ENCODE assay signal across 1 cellular context in the genomic region with DNA sequence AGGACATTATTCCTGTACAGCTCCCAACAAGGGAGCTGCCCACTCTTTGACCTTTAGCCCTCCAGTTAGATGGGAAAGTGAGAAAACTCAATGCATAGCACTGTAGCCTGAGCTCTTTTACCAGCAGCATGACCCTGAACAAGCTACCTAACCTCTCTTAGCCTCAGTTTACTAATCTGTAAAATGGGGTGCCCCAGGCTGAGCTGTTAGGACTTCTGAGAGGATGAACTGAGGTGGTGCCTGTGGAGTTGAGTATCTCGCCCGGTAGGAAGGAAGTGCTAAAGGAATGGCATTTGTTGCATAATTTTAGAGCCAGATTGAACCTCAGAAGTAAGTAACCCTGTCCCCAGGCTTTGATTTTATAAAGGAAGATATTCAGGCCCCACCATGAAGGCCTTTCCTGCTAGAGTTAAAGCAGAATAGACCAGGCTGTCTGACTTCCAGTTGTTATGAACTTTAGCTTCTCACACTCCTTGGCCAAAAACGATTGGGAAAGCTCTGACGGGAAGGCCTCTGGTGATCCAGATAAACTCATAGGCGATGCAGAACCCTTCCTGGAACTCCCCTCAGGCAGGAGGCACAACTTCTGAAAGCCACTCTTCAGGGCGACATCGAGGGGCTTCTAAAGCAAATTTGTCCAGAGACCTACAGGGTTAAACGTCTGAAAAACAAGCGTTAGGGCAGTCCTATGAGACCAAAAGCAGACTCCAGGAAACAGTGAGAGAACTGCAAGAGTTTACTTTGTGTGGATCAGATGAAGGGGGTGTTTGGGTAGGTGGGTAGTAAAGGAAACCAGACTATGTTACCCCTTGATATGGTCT.
TF ChIP-seq lines count a peak whose summit lies in the region.

No MANE protein-coding gene starts in this region.

TF ChIP-seq in HepG2, 621 proteins besides CTCF, POLR2A, EP300 and RAD21:
- TF ChIP-seq ONECUT2 (CRISPR knock-in tag; IDR thresholded peaks at IDR 0.05) (no peak), SALL1 (CRISPR knock-in tag; IDR thresholded peaks at IDR 0.05) (0 out of 2 replicates have a peak, but pooled peaks have one; percentile 3), NR2F6 (IDR thresholded peaks at IDR 0.05) (0 out of 2 replicates have a peak, but pooled peaks have one; percentile 18), NR2F6 (CRISPR knock-in tag; IDR thresholded peaks at IDR 0.05) (no peak), ZMYM3 (CRISPR knock-in tag; IDR thresholded peaks at IDR 0.05) (peak; percentile 78), MEIS1 (CRISPR knock-in tag; IDR thresholded peaks at IDR 0.05; ENCODE audit: borderline replicate concordance) (no peak), ADNP (CRISPR knock-in tag; IDR thresholded peaks at IDR 0.05) (peak; percentile 69; the same call in 1 of the 2 replicates), ZNF605 (CRISPR knock-in tag; IDR thresholded peaks at IDR 0.05) (no peak), RELA (CRISPR knock-in tag; IDR thresholded peaks at IDR 0.05) (no peak), ZNF629 (CRISPR knock-in tag; conservative IDR thresholded peaks at IDR 0.05) (peak; percentile 95), DR1 (CRISPR knock-in tag; IDR thresholded peaks at IDR 0.05) (no peak), ZSCAN5A (CRISPR knock-in tag; IDR thresholded peaks at IDR 0.05; ENCODE audit: borderline replicate concordance) (peak; percentile 59; the same call in 1 of the 2 replicates), ZNF652 (CRISPR knock-in tag; IDR thresholded peaks at IDR 0.05; ENCODE audit: borderline replicate concordance, low read depth) (peak; percentile 71; the same call in 1 of the 2 replicates), ZNF788 (CRISPR knock-in tag; IDR thresholded peaks at IDR 0.05; ENCODE audit: borderline replicate concordance) (0 out of 2 replicates have a peak, but pooled peaks have one; percentile 24), NCOA1 (CRISPR knock-in tag; IDR thresholded peaks at IDR 0.05) (0 out of 2 replicates have a peak, but pooled peaks have one; percentile 31)
- TF ChIP-seq, protein P1, sequence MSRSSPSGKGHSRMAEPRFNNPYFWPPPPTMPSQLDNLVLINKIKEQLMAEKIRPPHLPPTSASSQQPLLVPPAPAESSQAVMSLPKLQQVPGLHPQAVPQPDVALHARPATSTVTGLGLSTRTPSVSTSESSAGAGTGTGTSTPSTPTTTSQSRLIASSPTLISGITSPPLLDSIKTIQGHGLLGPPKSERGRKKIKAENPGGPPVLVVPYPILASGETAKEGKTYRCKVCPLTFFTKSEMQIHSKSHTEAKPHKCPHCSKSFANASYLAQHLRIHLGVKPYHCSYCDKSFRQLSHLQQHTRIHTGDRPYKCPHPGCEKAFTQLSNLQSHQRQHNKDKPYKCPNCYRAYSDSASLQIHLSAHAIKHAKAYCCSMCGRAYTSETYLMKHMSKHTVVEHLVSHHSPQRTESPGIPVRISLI (CRISPR knock-in tag; IDR thresholded peaks at IDR 0.05; ENCODE audit: borderline replicate concordance) = no peak
- TF ChIP-seq, protein P2, sequence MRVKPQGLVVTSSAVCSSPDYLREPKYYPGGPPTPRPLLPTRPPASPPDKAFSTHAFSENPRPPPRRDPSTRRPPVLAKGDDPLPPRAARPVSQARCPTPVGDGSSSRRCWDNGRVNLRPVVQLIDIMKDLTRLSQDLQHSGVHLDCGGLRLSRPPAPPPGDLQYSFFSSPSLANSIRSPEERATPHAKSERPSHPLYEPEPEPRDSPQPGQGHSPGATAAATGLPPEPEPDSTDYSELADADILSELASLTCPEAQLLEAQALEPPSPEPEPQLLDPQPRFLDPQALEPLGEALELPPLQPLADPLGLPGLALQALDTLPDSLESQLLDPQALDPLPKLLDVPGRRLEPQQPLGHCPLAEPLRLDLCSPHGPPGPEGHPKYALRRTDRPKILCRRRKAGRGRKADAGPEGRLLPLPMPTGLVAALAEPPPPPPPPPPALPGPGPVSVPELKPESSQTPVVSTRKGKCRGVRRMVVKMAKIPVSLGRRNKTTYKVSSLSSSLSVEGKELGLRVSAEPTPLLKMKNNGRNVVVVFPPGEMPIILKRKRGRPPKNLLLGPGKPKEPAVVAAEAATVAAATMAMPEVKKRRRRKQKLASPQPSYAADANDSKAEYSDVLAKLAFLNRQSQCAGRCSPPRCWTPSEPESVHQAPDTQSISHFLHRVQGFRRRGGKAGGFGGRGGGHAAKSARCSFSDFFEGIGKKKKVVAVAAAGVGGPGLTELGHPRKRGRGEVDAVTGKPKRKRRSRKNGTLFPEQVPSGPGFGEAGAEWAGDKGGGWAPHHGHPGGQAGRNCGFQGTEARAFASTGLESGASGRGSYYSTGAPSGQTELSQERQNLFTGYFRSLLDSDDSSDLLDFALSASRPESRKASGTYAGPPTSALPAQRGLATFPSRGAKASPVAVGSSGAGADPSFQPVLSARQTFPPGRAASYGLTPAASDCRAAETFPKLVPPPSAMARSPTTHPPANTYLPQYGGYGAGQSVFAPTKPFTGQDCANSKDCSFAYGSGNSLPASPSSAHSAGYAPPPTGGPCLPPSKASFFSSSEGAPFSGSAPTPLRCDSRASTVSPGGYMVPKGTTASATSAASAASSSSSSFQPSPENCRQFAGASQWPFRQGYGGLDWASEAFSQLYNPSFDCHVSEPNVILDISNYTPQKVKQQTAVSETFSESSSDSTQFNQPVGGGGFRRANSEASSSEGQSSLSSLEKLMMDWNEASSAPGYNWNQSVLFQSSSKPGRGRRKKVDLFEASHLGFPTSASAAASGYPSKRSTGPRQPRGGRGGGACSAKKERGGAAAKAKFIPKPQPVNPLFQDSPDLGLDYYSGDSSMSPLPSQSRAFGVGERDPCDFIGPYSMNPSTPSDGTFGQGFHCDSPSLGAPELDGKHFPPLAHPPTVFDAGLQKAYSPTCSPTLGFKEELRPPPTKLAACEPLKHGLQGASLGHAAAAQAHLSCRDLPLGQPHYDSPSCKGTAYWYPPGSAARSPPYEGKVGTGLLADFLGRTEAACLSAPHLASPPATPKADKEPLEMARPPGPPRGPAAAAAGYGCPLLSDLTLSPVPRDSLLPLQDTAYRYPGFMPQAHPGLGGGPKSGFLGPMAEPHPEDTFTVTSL (CRISPR knock-in tag; IDR thresholded peaks at IDR 0.05; ENCODE audit: borderline replicate concordance) = peak; percentile 42; the same call in 1 of the 2 replicates
- TF ChIP-seq, protein P3, sequence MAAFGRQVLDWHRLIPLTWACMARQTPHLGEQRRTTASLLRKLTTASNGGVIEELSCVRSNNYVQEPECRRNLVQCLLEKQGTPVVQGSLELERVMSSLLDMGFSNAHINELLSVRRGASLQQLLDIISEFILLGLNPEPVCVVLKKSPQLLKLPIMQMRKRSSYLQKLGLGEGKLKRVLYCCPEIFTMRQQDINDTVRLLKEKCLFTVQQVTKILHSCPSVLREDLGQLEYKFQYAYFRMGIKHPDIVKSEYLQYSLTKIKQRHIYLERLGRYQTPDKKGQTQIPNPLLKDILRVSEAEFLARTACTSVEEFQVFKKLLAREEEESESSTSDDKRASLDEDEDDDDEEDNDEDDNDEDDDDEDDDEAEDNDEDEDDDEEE (CRISPR knock-in tag; IDR thresholded peaks at IDR 0.05) = no peak
